Comparison of ENCODE assay signal across 20 cellular contexts in genomic region chr11:110566577-110566976, GRCh38.
"Had no signal": no experiment of that assay in that cellular context is flagged by ENCODE, and none has a peak within 500 bp of the region (broad histone marks: within the 10 kb centered on the region; RNA-seq: fewer than 3 reads in every experiment).

No MANE protein-coding gene starts in this region.

- H3K9me3 ChIP-seq: neutrophil, psoas muscle, right lobe of liver, spleen, stomach had no signal

- H3K36me3 ChIP-seq: neutrophil, right lobe of liver, spleen, stomach had no signal

- H3K9me3 Mint-ChIP-seq: endodermal cell; naive thymus-derived CD8-positive, alpha-beta T cell; stimulated activated memory B cell treated with anti-CD40 and anti-IgM and Interleukin-4, amounts not matched to agents 10 μg/mL and 1 μg/mL and 100 μg/mL, for 72 hours had no signal

- ATAC-seq: naive thymus-derived CD8-positive, alpha-beta T cell had no signal

- H3K27ac ChIP-seq: coronary artery, foreskin keratinocyte, neutrophil, right lobe of liver, spleen, stomach had no signal

- H3K36me3 Mint-ChIP-seq: immature natural killer cell; naive thymus-derived CD8-positive, alpha-beta T cell; stimulated activated memory B cell treated with anti-CD40 and anti-IgM and Interleukin-4, amounts not matched to agents 10 μg/mL and 1 μg/mL and 100 μg/mL, for 72 hours had no signal

- H3K4me3 Mint-ChIP-seq: endodermal cell; immature natural killer cell; naive thymus-derived CD8-positive, alpha-beta T cell; stimulated activated memory B cell treated with anti-CD40 and anti-IgM and Interleukin-4, amounts not matched to agents 10 μg/mL and 1 μg/mL and 100 μg/mL, for 72 hours had no signal

- H3K4me1 Mint-ChIP-seq: immature natural killer cell; naive thymus-derived CD8-positive, alpha-beta T cell; stimulated activated memory B cell treated with anti-CD40 and anti-IgM and Interleukin-4, amounts not matched to agents 10 μg/mL and 1 μg/mL and 100 μg/mL, for 72 hours had no signal

- DNase-seq: effector CD4-positive, alpha-beta T cell; endodermal cell; erythroblast; foreskin keratinocyte; immature natural killer cell; kidney; mesendoderm; naive thymus-derived CD8-positive, alpha-beta T cell; psoas muscle; retina; right lobe of liver; spleen; stimulated activated CD4-positive, alpha-beta T cell treated with anti-CD3 and anti-CD28 coated beads, Interleukin-15, amount 100 ng/mL, for 24 hours; stimulated activated CD4-positive, alpha-beta T cell treated with anti-CD3 and anti-CD28 coated beads, Interleukin-1b, Interleukin-23, amount 100 ng/mL, for 48 hours; stimulated activated CD4-positive, alpha-beta T cell treated with anti-CD3 and anti-CD28 coated beads, Interleukin-4, amount 100 ng/mL, for 24 hours; stomach; trophoblast cell had no signal

- H3K27ac Mint-ChIP-seq: endodermal cell; immature natural killer cell; stimulated activated memory B cell treated with anti-CD40 and anti-IgM and Interleukin-4, amounts not matched to agents 10 μg/mL and 1 μg/mL and 100 μg/mL, for 72 hours had no signal
